7 cellular contexts compared by ENCODE assay signal in genomic region chr4:70183168-70183939, GRCh38. TPM values are rescaled to one million over a fixed set of nuclear protein-coding genes. Genes with fewer than 3 reads are reported as not detected.
DNase-seq lines count a peak whose midpoint lies in the region; ATAC-seq and TF ChIP-seq lines count a peak whose summit lies in the region.

No MANE protein-coding gene starts in this region.

- CTCF ChIA-PET in PC-3 (lab: Charles Lee) (interaction anchor here (0.6 to 1.2 kb wide), 2 partner anchors 287 to 376 kb away, joined by 3 to 4 read pairs; no protein-coding TSS in a partner anchor), T-cell (lab: Charles Lee) (no interaction called here)

- no peak overlapping the region for H3K4me3 ChIP-seq in PC-3 (ENCODE audit: low read length)
- H3K4me3 ChIP-seq in retinal pigment epithelial cell (ENCODE audit: low read length): no peak overlapping the region

- no peak overlapping the region for H3K27ac ChIP-seq in PC-3 (ENCODE audit: low read length)

- no peak for TF ChIP-seq POLR2A in erythroblast (IDR thresholded peaks at IDR 0.05; ENCODE audit: low read length)

- intact Hi-C loops in PC-3 (cut with micrococcal nuclease): loop anchor here (1.0 to 5.0 kb wide), 3 partner anchors 287 to 491 kb away; no protein-coding TSS in a partner anchor

- H4K20me1 ChIP-seq in PC-3 (ENCODE audit: low read length): no peaks in the 10 kb centered on the region

- H3K9ac ChIP-seq in PC-3 (ENCODE audit: low read length): no peak overlapping the region

- no peaks in the 10 kb centered on the region for H3K79me2 ChIP-seq in PC-3 (ENCODE audit: low read length)

- H2AFZ ChIP-seq in PC-3 (ENCODE audit: low read length): no peak overlapping the region

- no peak overlapping the region for H3K4me2 ChIP-seq in PC-3 (ENCODE audit: low read length)

- DNase-seq in Daoy (ENCODE audit: low read depth) (peak; percentile 6), PC-3 (peak; percentile 71), erythroblast (lab: John Stamatoyannopoulos, UW) (peak; percentile 54 to 75), retinal pigment epithelial cell (ENCODE audit: low read depth) (peak; percentile 48), T-cell (no peak)

- TF ChIP-seq CTCF in PC-3 (conservative IDR thresholded peaks at IDR 0.05; ENCODE audit: low read depth, low read length) (peak; percentile 95), retinal pigment epithelial cell (conservative IDR thresholded peaks at IDR 0.05; ENCODE audit: low read depth, low read length) (peak; percentile 88)

- POLR2A ChIA-PET in PC-3 (lab: Charles Lee; ENCODE audit: unreplicated experiment) (no interaction called here), T-cell (lab: Charles Lee) (no interaction called here)

- BruUV-seq in PC-3 (replicated peaks; lab: Mats Ljungman, UMichigan): no TSS peak

- no peak overlapping the region for H3K27ac Mint-ChIP-seq in T-cell

- no peak overlapping the region for H3K4me3 Mint-ChIP-seq in T-cell

- no peaks in the 10 kb centered on the region for H3K4me1 Mint-ChIP-seq in T-cell

- no peaks in the 10 kb centered on the region for H3K4me1 ChIP-seq in PC-3 (ENCODE audit: insufficient read depth, low read length)

- ATAC-seq in GM19395 (IDR thresholded peaks at IDR 0.05; ENCODE audit: unreplicated experiment) (peak; percentile 93), HG03432 (IDR thresholded peaks at IDR 0.05; ENCODE audit: unreplicated experiment) (peak; percentile 88), PC-3 (peak; percentile 70), T-cell (replicated peaks in 1 of 4) (no peak)

- H3K27me3 ChIP-seq in PC-3 (ENCODE audit: low read length): peaks cover 27% of the 10 kb centered on the region; the same call in 1 of the 2 replicates

- no peaks in the 10 kb centered on the region for H3K9me3 Mint-ChIP-seq in T-cell

- no peaks in the 10 kb centered on the region for H3K9me3 ChIP-seq in PC-3 (ENCODE audit: low read length)

- no peaks in the 10 kb centered on the region for H3K9me2 ChIP-seq in PC-3 (replicated peaks; ENCODE audit: low read length)

- no peaks in the 10 kb centered on the region for H3F3A ChIP-seq in PC-3 (ENCODE audit: low read length, unreplicated experiment)

- H3K36me3 Mint-ChIP-seq in T-cell: no peaks in the 10 kb centered on the region

- no peaks in the 10 kb centered on the region for H3K36me3 ChIP-seq in PC-3 (ENCODE audit: low read depth, low read length)

- no peaks in the 10 kb centered on the region for H3K27me3 Mint-ChIP-seq in T-cell

RNA-seq across cellular contexts. Expression of gene ODAM, which starts 12.2 kb away (rescaled TPM):
- total RNA-seq in Daoy (2014; rRNA removed; shearing (Covaris generic)): not detected in 2 replicates
- total RNA-seq in PC-3 (2014; rRNA removed) (not detected in 2 replicates), T-cell (not detected)

RNA-seq across cellular contexts. Expression of gene PRR27, which starts 29.3 kb away (rescaled TPM):
- not detected in 2 replicates for total RNA-seq in Daoy (2014; rRNA removed; shearing (Covaris generic))
- total RNA-seq in PC-3 (2014; rRNA removed) (not detected in 2 replicates), T-cell (not detected)

RNA-seq across cellular contexts. Expression of gene FDCSP, which starts 42.6 kb away (rescaled TPM):
- total RNA-seq in Daoy (2014; rRNA removed; shearing (Covaris generic)): 0.97 TPM in 1 of 2 replicates, not detected in the other
- total RNA-seq in PC-3 (2014; rRNA removed) (not detected in 2 replicates), T-cell (not detected)

RNA-seq across cellular contexts. Expression of gene CSN3, which starts 59.0 kb away (rescaled TPM):
- not detected in 2 replicates for total RNA-seq in Daoy (2014; rRNA removed; shearing (Covaris generic))
- not detected in 2 replicates for total RNA-seq in PC-3 (2014; rRNA removed)
- not detected for total RNA-seq in T-cell

Comparison
In these comparisons a context has a peak if more than half of its experiments do, and no peak if none do; other contexts are left out.
1. DNase-seq: peak in Daoy (single experiment), PC-3 (single experiment), erythroblast (2 of 2) and retinal pigment epithelial cell (single experiment); none in T-cell (0 of 34).
2. ATAC-seq: peak in GM19395 (single experiment), HG03432 (single experiment) and PC-3 (single experiment); none in T-cell (0 of 4).